26 cellular contexts compared by ENCODE assay signal in the genomic region with DNA sequence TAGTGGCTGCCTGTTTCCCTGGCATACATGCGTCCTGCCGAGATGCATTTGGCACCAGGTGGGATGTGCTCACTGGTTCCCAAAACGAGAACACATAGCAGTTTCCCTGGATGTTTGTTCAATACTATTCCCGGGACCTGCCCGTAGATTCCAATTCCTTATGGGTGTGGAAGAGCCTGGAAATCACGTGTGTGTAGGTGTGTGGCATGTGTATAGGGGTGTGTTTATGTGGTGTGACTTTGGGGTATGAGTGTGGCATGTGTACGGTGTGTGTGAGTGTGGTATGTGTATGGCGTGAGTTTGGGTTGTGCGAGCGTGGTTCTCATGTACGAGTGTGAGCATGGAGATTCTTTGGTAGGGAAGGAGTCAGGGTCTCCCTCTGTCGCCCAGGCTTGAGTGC. TPM values are rescaled to one million over a fixed set of nuclear protein-coding genes. Genes with fewer than 3 reads are reported as not detected.
A peak's percentile ranks its signal among the peaks of the same experiment; 100 is the strongest.
DNase-seq lines count a peak whose midpoint lies in the region; ATAC-seq, FAIRE-seq and TF ChIP-seq lines count a peak whose summit lies in the region.
"Had no signal": no experiment of that assay in that cellular context is flagged by ENCODE, and none has a peak within 500 bp of the region (broad histone marks: within the 10 kb centered on the region; RNA-seq: fewer than 3 reads in every experiment).

No MANE protein-coding gene starts in this region.

- FAIRE-seq in astrocyte (lab: Jason Lieb, UNC) = no peak
- FAIRE-seq: G401.6, GM19239, H54 had no signal

- H3K9ac ChIP-seq in astrocyte (ENCODE audit: low read length) = no peak overlapping the region

- no peaks in the 10 kb centered on the region for H3K36me3 ChIP-seq in astrocyte (ENCODE audit: insufficient read depth, low read length)

- H3K27ac ChIP-seq in astrocyte (ENCODE audit: low read depth, low read length) (no peak overlapping the region), substantia nigra (ENCODE audit: low read depth, low read length, poor library complexity, severe bottlenecking) (peak overlapping the region; percentile 41)
- H3K27ac ChIP-seq: 22Rv1, C4-2B, HL-60, PC-9 had no signal

- H3K27me3 Mint-ChIP-seq in activated naive CD4-positive, alpha-beta T cell treated with anti-CD3 and anti-CD28 coated beads, Interleukin-2, amount 50 U/mL, for 24 hours = no peaks in the 10 kb centered on the region
- peaks cover 21% of the 10 kb centered on the region for H3K27me3 Mint-ChIP-seq in astrocyte (ENCODE audit: low read depth, unreplicated experiment)
- H3K27me3 Mint-ChIP-seq in stimulated activated naive CD8-positive, alpha-beta T cell treated with anti-CD3 and anti-CD28 coated beads, Interleukin-15, amount 100 ng/mL, for 72 hours = no peaks in the 10 kb centered on the region

- H3K4me1 Mint-ChIP-seq in activated naive CD4-positive, alpha-beta T cell treated with anti-CD3 and anti-CD28 coated beads, Interleukin-2, amount 50 U/mL, for 24 hours = no peaks in the 10 kb centered on the region
- H3K4me1 Mint-ChIP-seq in astrocyte (ENCODE audit: low read depth, unreplicated experiment) = no peaks in the 10 kb centered on the region
- peaks cover 4% of the 10 kb centered on the region for H3K4me1 Mint-ChIP-seq in stimulated activated naive CD8-positive, alpha-beta T cell treated with anti-CD3 and anti-CD28 coated beads, Interleukin-15, amount 100 ng/mL, for 72 hours
- H3K4me1 Mint-ChIP-seq: B cell had no signal

- no peak overlapping the region for H3K4me3 Mint-ChIP-seq in activated naive CD4-positive, alpha-beta T cell treated with anti-CD3 and anti-CD28 coated beads, Interleukin-2, amount 50 U/mL, for 24 hours
- no peak overlapping the region for H3K4me3 Mint-ChIP-seq in astrocyte (ENCODE audit: unreplicated experiment)
- no peak overlapping the region for H3K4me3 Mint-ChIP-seq in stimulated activated naive CD8-positive, alpha-beta T cell treated with anti-CD3 and anti-CD28 coated beads, Interleukin-15, amount 100 ng/mL, for 72 hours
- H3K4me3 Mint-ChIP-seq: B cell; CD8-positive, alpha-beta T cell had no signal

- no peaks in the 10 kb centered on the region for H4K20me1 ChIP-seq in astrocyte (ENCODE audit: insufficient read depth, low read length)

- peak overlapping the region; percentile 10 for H3K27ac Mint-ChIP-seq in activated naive CD4-positive, alpha-beta T cell treated with anti-CD3 and anti-CD28 coated beads, Interleukin-2, amount 50 U/mL, for 24 hours
- H3K27ac Mint-ChIP-seq in astrocyte (ENCODE audit: unreplicated experiment) = peak overlapping the region; percentile 68
- no peak overlapping the region for H3K27ac Mint-ChIP-seq in stimulated activated naive CD8-positive, alpha-beta T cell treated with anti-CD3 and anti-CD28 coated beads, Interleukin-15, amount 100 ng/mL, for 72 hours
- H3K27ac Mint-ChIP-seq: B cell; CD8-positive, alpha-beta T cell had no signal

- H3K4me2 ChIP-seq in astrocyte (ENCODE audit: low read length) = no peak overlapping the region
- H3K4me2 ChIP-seq: PC-9 had no signal

- no peak overlapping the region for H3K4me3 ChIP-seq in astrocyte (ENCODE audit: insufficient read depth, low read depth, low read length)
- H3K4me3 ChIP-seq: PC-9 had no signal

- DNase-seq in activated naive CD4-positive, alpha-beta T cell (lab: John Stamatoyannopoulos, UW) = no peak
- DNase-seq in astrocyte (ENCODE audit: low read depth) (no peak), inferior parietal cortex (ENCODE audit: extremely low spot score) (peak; percentile 29), substantia nigra (lab: John Stamatoyannopoulos, UW) (no peak), ecto neural progenitor cell (ENCODE audit: low spot score) (no peak)
- DNase-seq in stimulated activated naive CD8-positive, alpha-beta T cell treated with anti-CD3 and anti-CD28 coated beads, Interleukin-15, amount 100 ng/mL, for 72 hours = no peak
- DNase-seq: Caco-2; CD8-positive, alpha-beta T cell; NCI-H1048; NCI-H1417; NCI-H1694; NCI-H2029 treated with DMSO at 0.1 percent for 48 hours; NCI-H526 treated with DMSO at 0.1 percent for 48 hours; PC-9; RPMI8226; SHP77 had no signal

- TF ChIP-seq CTCF in astrocyte (IDR thresholded peaks at IDR 0.05; ENCODE audit: insufficient read depth, low read depth, low read length) = no peak

- H3K27me3 ChIP-seq in astrocyte (ENCODE audit: insufficient read depth, low read length) = peaks cover 14% of the 10 kb centered on the region

- H2AFZ ChIP-seq in astrocyte (ENCODE audit: low read depth, low read length) = no peak overlapping the region
- H2AFZ ChIP-seq: PC-9 had no signal

- no peaks in the 10 kb centered on the region for H3K79me2 ChIP-seq in astrocyte (ENCODE audit: insufficient read depth, low read length)

- peaks cover 4% of the 10 kb centered on the region for H3K4me1 ChIP-seq in astrocyte (ENCODE audit: insufficient read depth, low read length)

- ATAC-seq in stimulated activated naive CD8-positive, alpha-beta T cell treated with anti-CD3 and anti-CD28 coated beads, Interleukin-15, amount 100 ng/mL, for 72 hours = no peak
- no peak for ATAC-seq in GM19328 (IDR thresholded peaks at IDR 0.05; ENCODE audit: unreplicated experiment)
- ATAC-seq: CD8-positive, alpha-beta T cell had no signal

- no peaks in the 10 kb centered on the region for H3K36me3 Mint-ChIP-seq in activated naive CD4-positive, alpha-beta T cell treated with anti-CD3 and anti-CD28 coated beads, Interleukin-2, amount 50 U/mL, for 24 hours
- H3K36me3 Mint-ChIP-seq in astrocyte (ENCODE audit: low read depth, unreplicated experiment) = no peaks in the 10 kb centered on the region

- H3K9me3 Mint-ChIP-seq in activated naive CD4-positive, alpha-beta T cell treated with anti-CD3 and anti-CD28 coated beads, Interleukin-2, amount 50 U/mL, for 24 hours = no peaks in the 10 kb centered on the region
- no peaks in the 10 kb centered on the region for H3K9me3 Mint-ChIP-seq in astrocyte (ENCODE audit: unreplicated experiment)
- no peaks in the 10 kb centered on the region for H3K9me3 Mint-ChIP-seq in stimulated activated naive CD8-positive, alpha-beta T cell treated with anti-CD3 and anti-CD28 coated beads, Interleukin-15, amount 100 ng/mL, for 72 hours
- H3K9me3 Mint-ChIP-seq: CD8-positive, alpha-beta T cell had no signal

- H3K9me3 ChIP-seq in astrocyte (ENCODE audit: insufficient read depth, low read depth, low read length) = no peaks in the 10 kb centered on the region
- H3K9me3 ChIP-seq: Caco-2 had no signal

RNA-seq across cellular contexts. Expression of gene F7, which starts 2.9 kb away (rescaled TPM):
- total RNA-seq in astrocyte = not detected in 2 replicates
- total RNA-seq: B cell; CD8-positive, alpha-beta T cell; PC-9 had no signal

RNA-seq across cellular contexts. Expression of gene F10, which starts 19.9 kb away (rescaled TPM):
- 0.45 TPM in 1 of 2 replicates, not detected in the other for total RNA-seq in astrocyte
- total RNA-seq: B cell; CD8-positive, alpha-beta T cell; PC-9 had no signal

RNA-seq across cellular contexts. Expression of gene PROZ, which starts 55.7 kb away (rescaled TPM):
- total RNA-seq in astrocyte = not detected in 2 replicates
- total RNA-seq: B cell; Caco-2; CD8-positive, alpha-beta T cell; NCI-H460; PC-9 had no signal

Comparison
In these comparisons a context has a peak if more than half of its experiments do, and no peak if none do; other contexts are left out.
1. H3K27ac Mint-ChIP-seq: peak in activated naive CD4-positive, alpha-beta T cell treated with anti-CD3 and anti-CD28 coated beads, Interleukin-2, amount 50 U/mL, for 24 hours (single experiment) and astrocyte (single experiment); none in stimulated activated naive CD8-positive, alpha-beta T cell treated with anti-CD3 and anti-CD28 coated beads, Interleukin-15, amount 100 ng/mL, for 72 hours (0 of 2).